In genomic region chr1:31617218-31617916, GRCh38 we compare ENCODE assay signal across 10 cellular contexts. TPM values are rescaled to one million over a fixed set of nuclear protein-coding genes. Genes with fewer than 3 reads are reported as not detected.
DNase-seq lines count a peak whose midpoint lies in the region; ATAC-seq and TF ChIP-seq lines count a peak whose summit lies in the region.
"Had no signal": no experiment of that assay in that cellular context is flagged by ENCODE, and none has a peak within 500 bp of the region (broad histone marks: within the 10 kb centered on the region; RNA-seq: fewer than 3 reads in every experiment).

Gene HCRTR1, plus strand, starts transcription at chr1:31617689. Its CDS starts 1,504 bp downstream, at chr1:31619193.

- TF ChIP-seq RAD21 in neural cell (conservative IDR thresholded peaks at IDR 0.05): no peak

- H4K20me1 ChIP-seq in neural cell (ENCODE audit: insufficient read depth): no peaks in the 10 kb centered on the region

- TF ChIP-seq EP300 in neural cell (conservative IDR thresholded peaks at IDR 0.05; ENCODE audit: poor library complexity, severe bottlenecking): no peak

- peak within 1 kb of the TSS; percentile 62 for H3K4me2 ChIP-seq in neural cell (ENCODE audit: low read length)

- no peaks in the 10 kb centered on the region for H3K36me3 ChIP-seq in NT2/D1 (ENCODE audit: insufficient read depth, insufficient read length, low read length)
- no peaks in the 10 kb centered on the region for H3K36me3 ChIP-seq in neural cell (ENCODE audit: insufficient read depth, low read length)

- no peaks in the 10 kb centered on the region for H3F3A ChIP-seq in neural cell (ENCODE audit: insufficient read depth, low read length, poor library complexity, severe bottlenecking)

- no peaks in the 10 kb centered on the region for H3K9me2 ChIP-seq in neural cell (ENCODE audit: insufficient read depth, low read length)

- TF ChIP-seq CTCF in AG10803 (conservative IDR thresholded peaks at IDR 0.05; ENCODE audit: low read length) (no peak), epithelial cell of proximal tubule (conservative IDR thresholded peaks at IDR 0.05; ENCODE audit: low read depth, low read length) (no peak), neural cell (IDR thresholded peaks at IDR 0.05; ENCODE audit: poor library complexity, severe bottlenecking) (no peak)

- peak within 1 kb of the TSS; percentile 40 for H2AFZ ChIP-seq in neural cell (ENCODE audit: low read depth, low read length)

- DNase-seq in AG10803 (ENCODE audit: low read depth) (no peak), NT2/D1 (ENCODE audit: low read depth, low spot score) (no peak), epithelial cell of proximal tubule (ENCODE audit: low read depth) (no peak), kidney glomerular epithelial cell (lab: John Stamatoyannopoulos, UW) (no peak)
- no peak for DNase-seq in activated CD4-positive, alpha-beta T cell treated with anti-CD3 and anti-CD28 coated beads for 1 hour
- DNase-seq in stimulated activated CD4-positive, alpha-beta T cell treated with anti-CD3 and anti-CD28 coated beads, Interleukin-2, amount 100 ng/mL, for 24 hours: no peak
- DNase-seq: activated gamma-delta T cell had no signal

- peaks cover 43% of the 10 kb centered on the region for H3K27me3 ChIP-seq in NT2/D1 (ENCODE audit: insufficient read depth, insufficient read length)
- H3K27me3 ChIP-seq in neural cell (ENCODE audit: insufficient read depth, low read depth, low read length): peaks cover 18% of the 10 kb centered on the region

- H3K9ac ChIP-seq in NT2/D1 (ENCODE audit: insufficient read length, low read depth): peak within 1 kb of the TSS; percentile 80
- H3K9ac ChIP-seq in neural cell (ENCODE audit: low read length): peak within 1 kb of the TSS; percentile 66

- H3K4me1 ChIP-seq in NT2/D1 (ENCODE audit: insufficient read depth, insufficient read length): peaks cover 27% of the 10 kb centered on the region

- H3K4me3 ChIP-seq in AG10803 (ENCODE audit: low read length) (peak within 1 kb of the TSS; percentile 55), NT2/D1 (ENCODE audit: insufficient read length, low read depth) (peak within 1 kb of the TSS; percentile 54), epithelial cell of proximal tubule (ENCODE audit: low read depth, low read length) (peak within 1 kb of the TSS; percentile 60), neural cell (ENCODE audit: low read length) (peak within 1 kb of the TSS; percentile 80)

- ATAC-seq in HG02623 (IDR thresholded peaks at IDR 0.05; ENCODE audit: unreplicated experiment): no peak

- H3K79me2 ChIP-seq in neural cell (replicated peaks; ENCODE audit: insufficient read depth, low read length): no peaks in the 10 kb centered on the region

- no peak within 1 kb of the TSS for H3K27ac ChIP-seq in neural cell (ENCODE audit: low read length)

- H3K9me3 ChIP-seq in NT2/D1 (ENCODE audit: insufficient read depth, low read length): no peaks in the 10 kb centered on the region
- no peaks in the 10 kb centered on the region for H3K9me3 ChIP-seq in neural cell (ENCODE audit: low read length)

TF ChIP-seq in neural cell, 6 proteins besides CTCF, POLR2A, EP300 and RAD21:
- no peak for TF ChIP-seq EZH2 (IDR thresholded peaks at IDR 0.05; ENCODE audit: borderline replicate concordance, insufficient read depth, low read length, poor library complexity, severe bottlenecking)
- TF ChIP-seq POLR2AphosphoS5 (IDR thresholded peaks at IDR 0.05): no peak
- TF ChIP-seq MXI1 (conservative IDR thresholded peaks at IDR 0.05; ENCODE audit: poor library complexity, severe bottlenecking): no peak
- no peak for TF ChIP-seq REST (IDR thresholded peaks at IDR 0.05; ENCODE audit: borderline replicate concordance)
- no peak for TF ChIP-seq TAF1 (IDR thresholded peaks at IDR 0.05; ENCODE audit: low read depth)
- no peak for TF ChIP-seq SMC3 (conservative IDR thresholded peaks at IDR 0.05; ENCODE audit: poor library complexity)
TF ChIP-seq in neural cell: peak in this region for 0.

RNA-seq across cellular contexts. Expression of gene HCRTR1, which starts in this region (rescaled TPM):
- not detected in 2 replicates for total RNA-seq in epithelial cell of proximal tubule
- 0.34 and 0.37 TPM in 2 replicates for polyA plus RNA-seq in neural cell
- polyA minus RNA-seq in neural cell: 0.35 TPM in 1 of 2 replicates, not detected in the other
- polyA plus RNA-seq: IgD-negative memory B cell had no signal
